ENCODE assay signal across 1 cellular context in the genomic region with DNA sequence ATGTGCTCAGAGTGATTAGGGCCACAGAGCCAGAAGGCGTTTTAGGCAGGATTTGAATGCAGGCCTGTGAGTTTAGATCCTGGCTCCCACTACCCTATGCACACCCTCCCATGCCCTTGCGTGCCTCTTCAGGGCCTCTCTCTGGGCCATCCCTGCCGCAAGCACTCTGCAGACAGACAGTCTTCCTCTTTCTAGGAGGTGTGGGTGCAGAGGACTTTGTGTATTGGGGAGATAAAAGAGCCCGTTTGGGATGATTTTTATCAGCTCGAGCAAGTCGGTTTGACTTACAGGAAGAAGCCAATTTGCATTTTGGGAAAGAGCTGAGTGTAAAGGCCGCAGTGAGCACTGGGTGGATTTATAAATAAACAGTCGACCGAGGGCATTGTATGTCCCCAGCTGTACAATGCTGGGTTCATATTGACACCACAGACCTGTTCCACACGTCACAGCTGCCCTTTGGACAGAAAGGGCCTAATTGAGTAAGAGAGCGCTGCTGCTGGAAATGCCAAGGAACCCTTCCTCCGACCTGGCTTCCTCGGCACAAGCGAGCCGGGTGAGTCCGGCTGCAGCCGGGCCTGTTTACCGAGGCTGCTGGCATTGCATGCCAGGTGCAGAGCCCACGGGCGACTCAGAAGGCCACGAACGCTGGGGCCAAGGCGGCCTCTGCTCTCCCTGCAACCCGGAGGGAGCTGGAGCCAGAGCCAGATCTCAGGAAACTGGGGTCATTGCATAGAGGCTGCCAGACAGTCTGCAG.
TF ChIP-seq lines count a peak whose summit lies in the region.

No MANE protein-coding gene starts in this region.

TF ChIP-seq in HepG2, 621 proteins besides CTCF, POLR2A, EP300 and RAD21 (continued from another document and continues in another):
- TF ChIP-seq, protein P1, sequence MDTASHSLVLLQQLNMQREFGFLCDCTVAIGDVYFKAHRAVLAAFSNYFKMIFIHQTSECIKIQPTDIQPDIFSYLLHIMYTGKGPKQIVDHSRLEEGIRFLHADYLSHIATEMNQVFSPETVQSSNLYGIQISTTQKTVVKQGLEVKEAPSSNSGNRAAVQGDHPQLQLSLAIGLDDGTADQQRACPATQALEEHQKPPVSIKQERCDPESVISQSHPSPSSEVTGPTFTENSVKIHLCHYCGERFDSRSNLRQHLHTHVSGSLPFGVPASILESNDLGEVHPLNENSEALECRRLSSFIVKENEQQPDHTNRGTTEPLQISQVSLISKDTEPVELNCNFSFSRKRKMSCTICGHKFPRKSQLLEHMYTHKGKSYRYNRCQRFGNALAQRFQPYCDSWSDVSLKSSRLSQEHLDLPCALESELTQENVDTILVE (CRISPR knock-in tag; IDR thresholded peaks at IDR 0.05): peak; percentile 35; the same call in 1 of the 2 replicates
- TF ChIP-seq RNF2 (conservative IDR thresholded peaks at IDR 0.05; ENCODE audit: low read depth): no peak
- TF ChIP-seq, protein P2, sequence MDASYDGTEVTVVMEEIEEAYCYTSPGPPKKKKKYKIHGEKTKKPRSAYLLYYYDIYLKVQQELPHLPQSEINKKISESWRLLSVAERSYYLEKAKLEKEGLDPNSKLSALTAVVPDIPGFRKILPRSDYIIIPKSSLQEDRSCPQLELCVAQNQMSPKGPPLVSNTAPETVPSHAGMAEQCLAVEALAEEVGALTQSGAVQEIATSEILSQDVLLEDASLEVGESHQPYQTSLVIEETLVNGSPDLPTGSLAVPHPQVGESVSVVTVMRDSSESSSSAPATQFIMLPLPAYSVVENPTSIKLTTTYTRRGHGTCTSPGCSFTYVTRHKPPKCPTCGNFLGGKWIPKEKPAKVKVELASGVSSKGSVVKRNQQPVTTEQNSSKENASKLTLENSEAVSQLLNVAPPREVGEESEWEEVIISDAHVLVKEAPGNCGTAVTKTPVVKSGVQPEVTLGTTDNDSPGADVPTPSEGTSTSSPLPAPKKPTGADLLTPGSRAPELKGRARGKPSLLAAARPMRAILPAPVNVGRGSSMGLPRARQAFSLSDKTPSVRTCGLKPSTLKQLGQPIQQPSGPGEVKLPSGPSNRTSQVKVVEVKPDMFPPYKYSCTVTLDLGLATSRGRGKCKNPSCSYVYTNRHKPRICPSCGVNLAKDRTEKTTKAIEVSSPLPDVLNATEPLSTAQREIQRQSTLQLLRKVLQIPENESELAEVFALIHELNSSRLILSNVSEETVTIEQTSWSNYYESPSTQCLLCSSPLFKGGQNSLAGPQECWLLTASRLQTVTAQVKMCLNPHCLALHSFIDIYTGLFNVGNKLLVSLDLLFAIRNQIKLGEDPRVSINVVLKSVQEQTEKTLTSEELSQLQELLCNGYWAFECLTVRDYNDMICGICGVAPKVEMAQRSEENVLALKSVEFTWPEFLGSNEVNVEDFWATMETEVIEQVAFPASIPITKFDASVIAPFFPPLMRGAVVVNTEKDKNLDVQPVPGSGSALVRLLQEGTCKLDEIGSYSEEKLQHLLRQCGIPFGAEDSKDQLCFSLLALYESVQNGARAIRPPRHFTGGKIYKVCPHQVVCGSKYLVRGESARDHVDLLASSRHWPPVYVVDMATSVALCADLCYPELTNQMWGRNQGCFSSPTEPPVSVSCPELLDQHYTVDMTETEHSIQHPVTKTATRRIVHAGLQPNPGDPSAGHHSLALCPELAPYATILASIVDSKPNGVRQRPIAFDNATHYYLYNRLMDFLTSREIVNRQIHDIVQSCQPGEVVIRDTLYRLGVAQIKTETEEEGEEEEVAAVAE (CRISPR knock-in tag; IDR thresholded peaks at IDR 0.05; ENCODE audit: borderline replicate concordance): no peak
- no peak for TF ChIP-seq GZF1 (CRISPR knock-in tag; IDR thresholded peaks at IDR 0.05)
- TF ChIP-seq ZNF850 (CRISPR knock-in tag; conservative IDR thresholded peaks at IDR 0.05): no peak
- TF ChIP-seq, protein P3, sequence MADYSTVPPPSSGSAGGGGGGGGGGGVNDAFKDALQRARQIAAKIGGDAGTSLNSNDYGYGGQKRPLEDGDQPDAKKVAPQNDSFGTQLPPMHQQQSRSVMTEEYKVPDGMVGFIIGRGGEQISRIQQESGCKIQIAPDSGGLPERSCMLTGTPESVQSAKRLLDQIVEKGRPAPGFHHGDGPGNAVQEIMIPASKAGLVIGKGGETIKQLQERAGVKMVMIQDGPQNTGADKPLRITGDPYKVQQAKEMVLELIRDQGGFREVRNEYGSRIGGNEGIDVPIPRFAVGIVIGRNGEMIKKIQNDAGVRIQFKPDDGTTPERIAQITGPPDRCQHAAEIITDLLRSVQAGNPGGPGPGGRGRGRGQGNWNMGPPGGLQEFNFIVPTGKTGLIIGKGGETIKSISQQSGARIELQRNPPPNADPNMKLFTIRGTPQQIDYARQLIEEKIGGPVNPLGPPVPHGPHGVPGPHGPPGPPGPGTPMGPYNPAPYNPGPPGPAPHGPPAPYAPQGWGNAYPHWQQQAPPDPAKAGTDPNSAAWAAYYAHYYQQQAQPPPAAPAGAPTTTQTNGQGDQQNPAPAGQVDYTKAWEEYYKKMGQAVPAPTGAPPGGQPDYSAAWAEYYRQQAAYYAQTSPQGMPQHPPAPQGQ (CRISPR knock-in tag; IDR thresholded peaks at IDR 0.05; ENCODE audit: borderline replicate concordance): no peak
- TF ChIP-seq SP5 (CRISPR knock-in tag; IDR thresholded peaks at IDR 0.05; ENCODE audit: borderline replicate concordance, low read depth): peak; percentile 46; the same call in 1 of the 2 replicates
- TF ChIP-seq SP4 (CRISPR knock-in tag; IDR thresholded peaks at IDR 0.05): peak; percentile 47; the same call in 1 of the 2 replicates
- TF ChIP-seq HNRNPH1 (optimal IDR thresholded peaks at IDR 0.05; ENCODE audit: low read depth, low read length): no peak
- TF ChIP-seq, protein P4, sequence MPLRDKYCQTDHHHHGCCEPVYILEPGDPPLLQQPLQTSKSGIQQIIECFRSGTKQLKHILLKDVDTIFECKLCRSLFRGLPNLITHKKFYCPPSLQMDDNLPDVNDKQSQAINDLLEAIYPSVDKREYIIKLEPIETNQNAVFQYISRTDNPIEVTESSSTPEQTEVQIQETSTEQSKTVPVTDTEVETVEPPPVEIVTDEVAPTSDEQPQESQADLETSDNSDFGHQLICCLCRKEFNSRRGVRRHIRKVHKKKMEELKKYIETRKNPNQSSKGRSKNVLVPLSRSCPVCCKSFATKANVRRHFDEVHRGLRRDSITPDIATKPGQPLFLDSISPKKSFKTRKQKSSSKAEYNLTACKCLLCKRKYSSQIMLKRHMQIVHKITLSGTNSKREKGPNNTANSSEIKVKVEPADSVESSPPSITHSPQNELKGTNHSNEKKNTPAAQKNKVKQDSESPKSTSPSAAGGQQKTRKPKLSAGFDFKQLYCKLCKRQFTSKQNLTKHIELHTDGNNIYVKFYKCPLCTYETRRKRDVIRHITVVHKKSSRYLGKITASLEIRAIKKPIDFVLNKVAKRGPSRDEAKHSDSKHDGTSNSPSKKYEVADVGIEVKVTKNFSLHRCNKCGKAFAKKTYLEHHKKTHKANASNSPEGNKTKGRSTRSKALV (CRISPR knock-in tag; IDR thresholded peaks at IDR 0.05): peak; percentile 53; the same call in 1 of the 2 replicates
- TF ChIP-seq TCF12 (IDR thresholded peaks at IDR 0.05): no peak
- no peak for TF ChIP-seq TCF12 (CRISPR knock-in tag; IDR thresholded peaks at IDR 0.05)
- no peak for TF ChIP-seq TOE1 (CRISPR knock-in tag; IDR thresholded peaks at IDR 0.05)
- TF ChIP-seq, protein P5, sequence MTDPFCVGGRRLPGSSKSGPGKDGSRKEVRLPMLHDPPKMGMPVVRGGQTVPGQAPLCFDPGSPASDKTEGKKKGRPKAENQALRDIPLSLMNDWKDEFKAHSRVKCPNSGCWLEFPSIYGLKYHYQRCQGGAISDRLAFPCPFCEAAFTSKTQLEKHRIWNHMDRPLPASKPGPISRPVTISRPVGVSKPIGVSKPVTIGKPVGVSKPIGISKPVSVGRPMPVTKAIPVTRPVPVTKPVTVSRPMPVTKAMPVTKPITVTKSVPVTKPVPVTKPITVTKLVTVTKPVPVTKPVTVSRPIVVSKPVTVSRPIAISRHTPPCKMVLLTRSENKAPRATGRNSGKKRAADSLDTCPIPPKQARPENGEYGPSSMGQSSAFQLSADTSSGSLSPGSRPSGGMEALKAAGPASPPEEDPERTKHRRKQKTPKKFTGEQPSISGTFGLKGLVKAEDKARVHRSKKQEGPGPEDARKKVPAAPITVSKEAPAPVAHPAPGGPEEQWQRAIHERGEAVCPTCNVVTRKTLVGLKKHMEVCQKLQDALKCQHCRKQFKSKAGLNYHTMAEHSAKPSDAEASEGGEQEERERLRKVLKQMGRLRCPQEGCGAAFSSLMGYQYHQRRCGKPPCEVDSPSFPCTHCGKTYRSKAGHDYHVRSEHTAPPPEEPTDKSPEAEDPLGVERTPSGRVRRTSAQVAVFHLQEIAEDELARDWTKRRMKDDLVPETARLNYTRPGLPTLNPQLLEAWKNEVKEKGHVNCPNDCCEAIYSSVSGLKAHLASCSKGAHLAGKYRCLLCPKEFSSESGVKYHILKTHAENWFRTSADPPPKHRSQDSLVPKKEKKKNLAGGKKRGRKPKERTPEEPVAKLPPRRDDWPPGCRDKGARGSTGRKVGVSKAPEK (CRISPR knock-in tag; IDR thresholded peaks at IDR 0.05; ENCODE audit: borderline replicate concordance): no peak
- TF ChIP-seq, protein P6, sequence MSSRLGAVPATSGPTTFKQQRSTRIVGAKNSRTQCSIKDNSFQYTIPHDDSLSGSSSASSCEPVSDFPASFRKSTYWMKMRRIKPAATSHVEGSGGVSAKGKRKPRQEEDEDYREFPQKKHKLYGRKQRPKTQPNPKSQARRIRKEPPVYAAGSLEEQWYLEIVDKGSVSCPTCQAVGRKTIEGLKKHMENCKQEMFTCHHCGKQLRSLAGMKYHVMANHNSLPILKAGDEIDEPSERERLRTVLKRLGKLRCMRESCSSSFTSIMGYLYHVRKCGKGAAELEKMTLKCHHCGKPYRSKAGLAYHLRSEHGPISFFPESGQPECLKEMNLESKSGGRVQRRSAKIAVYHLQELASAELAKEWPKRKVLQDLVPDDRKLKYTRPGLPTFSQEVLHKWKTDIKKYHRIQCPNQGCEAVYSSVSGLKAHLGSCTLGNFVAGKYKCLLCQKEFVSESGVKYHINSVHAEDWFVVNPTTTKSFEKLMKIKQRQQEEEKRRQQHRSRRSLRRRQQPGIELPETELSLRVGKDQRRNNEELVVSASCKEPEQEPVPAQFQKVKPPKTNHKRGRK (CRISPR knock-in tag; IDR thresholded peaks at IDR 0.05): no peak
- TF ChIP-seq ZNF737 (CRISPR knock-in tag; IDR thresholded peaks at IDR 0.05; ENCODE audit: borderline replicate concordance): no peak
- TF ChIP-seq, protein P7, sequence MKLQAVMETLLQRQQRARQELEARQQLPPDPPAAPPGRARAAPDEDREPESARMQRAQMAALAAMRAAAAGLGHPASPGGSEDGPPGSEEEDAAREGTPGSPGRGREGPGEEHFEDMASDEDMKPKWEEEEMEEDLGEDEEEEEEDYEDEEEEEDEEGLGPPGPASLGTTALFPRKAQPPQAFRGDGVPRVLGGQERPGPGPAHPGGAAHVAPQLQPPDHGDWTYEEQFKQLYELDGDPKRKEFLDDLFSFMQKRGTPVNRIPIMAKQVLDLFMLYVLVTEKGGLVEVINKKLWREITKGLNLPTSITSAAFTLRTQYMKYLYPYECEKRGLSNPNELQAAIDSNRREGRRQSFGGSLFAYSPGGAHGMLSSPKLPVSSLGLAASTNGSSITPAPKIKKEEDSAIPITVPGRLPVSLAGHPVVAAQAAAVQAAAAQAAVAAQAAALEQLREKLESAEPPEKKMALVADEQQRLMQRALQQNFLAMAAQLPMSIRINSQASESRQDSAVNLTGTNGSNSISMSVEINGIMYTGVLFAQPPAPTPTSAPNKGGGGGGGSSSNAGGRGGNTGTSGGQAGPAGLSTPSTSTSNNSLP (IDR thresholded peaks at IDR 0.05; ENCODE audit: low read depth, low read length): peak; percentile 95
- no peak for TF ChIP-seq NFATC3 (CRISPR knock-in tag; IDR thresholded peaks at IDR 0.05)
- no peak for TF ChIP-seq ZNF441 (CRISPR knock-in tag; IDR thresholded peaks at IDR 0.05; ENCODE audit: borderline replicate concordance)
- TF ChIP-seq, protein P8, sequence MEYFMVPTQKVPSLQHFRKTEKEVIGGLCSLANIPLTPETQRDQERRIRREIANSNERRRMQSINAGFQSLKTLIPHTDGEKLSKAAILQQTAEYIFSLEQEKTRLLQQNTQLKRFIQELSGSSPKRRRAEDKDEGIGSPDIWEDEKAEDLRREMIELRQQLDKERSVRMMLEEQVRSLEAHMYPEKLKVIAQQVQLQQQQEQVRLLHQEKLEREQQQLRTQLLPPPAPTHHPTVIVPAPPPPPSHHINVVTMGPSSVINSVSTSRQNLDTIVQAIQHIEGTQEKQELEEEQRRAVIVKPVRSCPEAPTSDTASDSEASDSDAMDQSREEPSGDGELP (IDR thresholded peaks at IDR 0.05; ENCODE audit: borderline replicate concordance, low read depth): peak; percentile 98
- no peak for TF ChIP-seq ZNF34 (CRISPR knock-in tag; IDR thresholded peaks at IDR 0.05; ENCODE audit: borderline replicate concordance)
- no peak for TF ChIP-seq ZSCAN20 (CRISPR knock-in tag; IDR thresholded peaks at IDR 0.05; ENCODE audit: borderline replicate concordance)
- TF ChIP-seq, protein P9, sequence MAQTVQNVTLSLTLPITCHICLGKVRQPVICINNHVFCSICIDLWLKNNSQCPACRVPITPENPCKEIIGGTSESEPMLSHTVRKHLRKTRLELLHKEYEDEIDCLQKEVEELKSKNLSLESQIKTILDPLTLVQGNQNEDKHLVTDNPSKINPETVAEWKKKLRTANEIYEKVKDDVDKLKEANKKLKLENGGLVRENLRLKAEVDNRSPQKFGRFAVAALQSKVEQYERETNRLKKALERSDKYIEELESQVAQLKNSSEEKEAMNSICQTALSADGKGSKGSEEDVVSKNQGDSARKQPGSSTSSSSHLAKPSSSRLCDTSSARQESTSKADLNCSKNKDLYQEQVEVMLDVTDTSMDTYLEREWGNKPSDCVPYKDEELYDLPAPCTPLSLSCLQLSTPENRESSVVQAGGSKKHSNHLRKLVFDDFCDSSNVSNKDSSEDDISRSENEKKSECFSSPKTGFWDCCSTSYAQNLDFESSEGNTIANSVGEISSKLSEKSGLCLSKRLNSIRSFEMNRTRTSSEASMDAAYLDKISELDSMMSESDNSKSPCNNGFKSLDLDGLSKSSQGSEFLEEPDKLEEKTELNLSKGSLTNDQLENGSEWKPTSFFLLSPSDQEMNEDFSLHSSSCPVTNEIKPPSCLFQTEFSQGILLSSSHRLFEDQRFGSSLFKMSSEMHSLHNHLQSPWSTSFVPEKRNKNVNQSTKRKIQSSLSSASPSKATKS (CRISPR knock-in tag; IDR thresholded peaks at IDR 0.05): no peak
- TF ChIP-seq ARNT2 (CRISPR knock-in tag; IDR thresholded peaks at IDR 0.05; ENCODE audit: low read depth): no peak
- TF ChIP-seq ZNF563 (CRISPR knock-in tag; IDR thresholded peaks at IDR 0.05): no peak
- TF ChIP-seq, protein P10, sequence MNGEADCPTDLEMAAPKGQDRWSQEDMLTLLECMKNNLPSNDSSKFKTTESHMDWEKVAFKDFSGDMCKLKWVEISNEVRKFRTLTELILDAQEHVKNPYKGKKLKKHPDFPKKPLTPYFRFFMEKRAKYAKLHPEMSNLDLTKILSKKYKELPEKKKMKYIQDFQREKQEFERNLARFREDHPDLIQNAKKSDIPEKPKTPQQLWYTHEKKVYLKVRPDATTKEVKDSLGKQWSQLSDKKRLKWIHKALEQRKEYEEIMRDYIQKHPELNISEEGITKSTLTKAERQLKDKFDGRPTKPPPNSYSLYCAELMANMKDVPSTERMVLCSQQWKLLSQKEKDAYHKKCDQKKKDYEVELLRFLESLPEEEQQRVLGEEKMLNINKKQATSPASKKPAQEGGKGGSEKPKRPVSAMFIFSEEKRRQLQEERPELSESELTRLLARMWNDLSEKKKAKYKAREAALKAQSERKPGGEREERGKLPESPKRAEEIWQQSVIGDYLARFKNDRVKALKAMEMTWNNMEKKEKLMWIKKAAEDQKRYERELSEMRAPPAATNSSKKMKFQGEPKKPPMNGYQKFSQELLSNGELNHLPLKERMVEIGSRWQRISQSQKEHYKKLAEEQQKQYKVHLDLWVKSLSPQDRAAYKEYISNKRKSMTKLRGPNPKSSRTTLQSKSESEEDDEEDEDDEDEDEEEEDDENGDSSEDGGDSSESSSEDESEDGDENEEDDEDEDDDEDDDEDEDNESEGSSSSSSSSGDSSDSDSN (CRISPR knock-in tag; IDR thresholded peaks at IDR 0.05): peak; percentile 54
